20 cellular contexts compared by ENCODE assay signal in the genomic region with DNA sequence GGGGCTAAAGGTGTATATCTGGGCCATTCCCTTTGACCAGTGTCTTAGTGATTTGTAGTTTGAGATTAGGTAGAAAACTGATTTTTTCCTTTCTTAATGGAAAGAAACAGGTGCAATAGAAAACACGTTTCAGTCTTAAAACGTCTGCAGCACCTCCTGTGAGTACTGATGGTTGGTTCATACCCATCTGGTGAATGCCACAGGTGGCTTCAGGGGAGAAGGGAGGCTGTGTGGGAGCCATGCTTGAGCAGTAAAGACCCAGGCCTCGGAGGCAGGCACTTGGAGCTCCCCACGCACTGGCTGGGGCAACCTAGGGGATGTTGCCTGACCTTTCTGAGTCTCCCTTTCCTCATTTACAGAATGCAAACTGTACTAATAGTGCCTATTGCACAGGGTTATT.
"Had no signal": no experiment of that assay in that cellular context is flagged by ENCODE, and none has a peak within 500 bp of the region (broad histone marks: within the 10 kb centered on the region; RNA-seq: fewer than 3 reads in every experiment).

No MANE protein-coding gene starts in this region.

- H3K79me2 ChIP-seq: parathyroid adenoma had no signal

- H3K27ac ChIP-seq: left lung, neutrophil, parathyroid adenoma, right lobe of liver, suprapubic skin, VCaP had no signal

- DNase-seq: activated CD4-positive, alpha-beta T cell treated with anti-CD3 and anti-CD28 coated beads, Interleukin-2, amount 50 U/mL, for 1 hour; activated CD4-positive, CD25-positive, alpha-beta regulatory T cell treated with anti-CD3 and anti-CD28 coated beads, Interleukin-2, amount 50 U/mL, for 72 hours; activated gamma-delta T cell treated with Interleukin-2 at 50 U/mL for 16 hours; activated T-cell treated with anti-CD3 and anti-CD28 coated beads, Interleukin-2, amount 50 U/mL, for 1 hour; cortex of kidney; endodermal cell; immature natural killer cell; left lung; midbrain; stimulated activated CD4-positive, alpha-beta T cell treated with anti-CD3 and anti-CD28 coated beads, Interleukin-2, amount 100 ng/mL, for 24 hours; stimulated activated naive CD8-positive, alpha-beta T cell treated with anti-CD3 and anti-CD28 coated beads, Interleukin-15, amount 100 ng/mL, for 72 hours had no signal

- H3K27me3 ChIP-seq: adrenal gland, left lung, neutrophil, right lobe of liver, suprapubic skin, tibial nerve had no signal

- FAIRE-seq: urothelium cell line had no signal

- H3K36me3 ChIP-seq: adrenal gland, left lung, neutrophil, right lobe of liver, suprapubic skin, tibial nerve had no signal

- H3K9ac ChIP-seq: parathyroid adenoma had no signal

- H3K9me3 ChIP-seq: adrenal gland, neutrophil, right lobe of liver had no signal

- H3K4me3 ChIP-seq: adrenal gland, left lung, right lobe of liver, skin epidermis, suprapubic skin, tibial nerve had no signal

- H3K4me1 ChIP-seq: adrenal gland, right lobe of liver, suprapubic skin had no signal

- H2AFZ ChIP-seq: parathyroid adenoma had no signal
